8 cellular contexts compared by ENCODE assay signal in the genomic region with DNA sequence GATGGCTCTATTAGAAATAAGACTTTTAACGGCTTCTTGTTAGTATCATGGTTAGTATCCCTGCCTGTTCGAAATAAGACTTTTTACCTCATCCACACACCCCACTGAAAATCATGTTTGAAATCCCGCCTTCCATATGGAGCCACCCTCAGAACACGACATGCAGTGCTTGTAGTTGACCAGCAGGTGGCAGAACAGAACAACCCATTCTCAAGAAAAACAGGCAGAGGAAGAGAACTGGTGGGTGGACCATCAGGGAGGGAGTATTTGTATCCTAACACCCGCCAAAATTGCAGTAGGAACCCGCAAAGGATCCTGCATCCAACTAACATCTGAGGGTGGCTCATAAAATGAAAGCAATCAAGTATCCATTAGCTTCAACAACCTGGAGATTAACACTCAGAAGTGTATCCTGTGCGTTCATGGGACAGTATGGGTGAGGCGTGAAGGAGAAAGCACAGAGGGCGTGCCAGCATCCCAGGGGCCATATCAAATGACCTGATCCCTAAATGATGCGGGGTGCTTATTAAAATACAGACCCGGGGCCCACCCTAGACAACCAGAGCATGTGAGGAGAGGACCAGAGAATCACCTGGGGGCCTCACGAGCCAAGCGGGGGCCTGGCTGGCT.
DNase-seq lines count a peak whose midpoint lies in the region; ATAC-seq and TF ChIP-seq lines count a peak whose summit lies in the region.

No MANE protein-coding gene starts in this region.

- peak; percentile 15 for ATAC-seq in HG03354 (IDR thresholded peaks at IDR 0.05; ENCODE audit: poor library complexity, severe bottlenecking, unreplicated experiment)
- peak; percentile 63 for ATAC-seq in activated CD8-positive, alpha-beta T cell treated with anti-CD3 and anti-CD28 coated beads, Interleukin-2, amount 10 ng/mL, durations not matched to agents 7 days and 5 days
- ATAC-seq in stimulated activated naive B cell treated with anti-CD40 and anti-IgM and Interleukin-4, amounts not matched to agents 10 μg/mL and 1 μg/mL and 100 μg/mL, for 72 hours (replicated peaks), result no peak
- no peak for ATAC-seq in GM21447 (IDR thresholded peaks at IDR 0.05; ENCODE audit: unreplicated experiment)

- no peak overlapping the region for H3K4me3 Mint-ChIP-seq in activated CD8-positive, alpha-beta T cell treated with anti-CD3 and anti-CD28 coated beads, Interleukin-2, amount 10 ng/mL, durations not matched to agents 7 days and 5 days
- H3K4me3 Mint-ChIP-seq in endothelial cell (ENCODE audit: unreplicated experiment) (no peak overlapping the region), mesothelial cell of epicardium (no peak overlapping the region)
- no peak overlapping the region for H3K4me3 Mint-ChIP-seq in stimulated activated naive B cell treated with anti-CD40 and anti-IgM and Interleukin-4, amounts not matched to agents 10 μg/mL and 1 μg/mL and 100 μg/mL, for 72 hours

- H3K27ac Mint-ChIP-seq in activated CD8-positive, alpha-beta T cell treated with anti-CD3 and anti-CD28 coated beads, Interleukin-2, amount 10 ng/mL, durations not matched to agents 7 days and 5 days, result peak overlapping the region; percentile 47
- H3K27ac Mint-ChIP-seq in endothelial cell (ENCODE audit: unreplicated experiment) (no peak overlapping the region), mesothelial cell of epicardium (no peak overlapping the region)
- H3K27ac Mint-ChIP-seq in stimulated activated naive B cell treated with anti-CD40 and anti-IgM and Interleukin-4, amounts not matched to agents 10 μg/mL and 1 μg/mL and 100 μg/mL, for 72 hours, result no peak overlapping the region

- H3K4me1 Mint-ChIP-seq in activated CD8-positive, alpha-beta T cell treated with anti-CD3 and anti-CD28 coated beads, Interleukin-2, amount 10 ng/mL, durations not matched to agents 7 days and 5 days (ENCODE audit: low read depth), result peaks cover 36% of the 10 kb centered on the region
- H3K4me1 Mint-ChIP-seq in endothelial cell (ENCODE audit: unreplicated experiment) (peaks cover 33% of the 10 kb centered on the region), mesothelial cell of epicardium (peaks cover 22% of the 10 kb centered on the region)
- H3K4me1 Mint-ChIP-seq in stimulated activated naive B cell treated with anti-CD40 and anti-IgM and Interleukin-4, amounts not matched to agents 10 μg/mL and 1 μg/mL and 100 μg/mL, for 72 hours, result peaks cover 25 to 42% of the 10 kb centered on the region in 2 donors

- CTCF ChIA-PET in activated CD8-positive, alpha-beta T cell treated with anti-CD3 and anti-CD28 coated beads, Interleukin-2, amount 10 ng/mL, durations not matched to agents 7 days and 5 days (lab: Charles Lee), result interaction anchor here (0.7 to 6.5 kb wide), 14 partner anchors 10 to 472 kb away, joined by 3 to 79 read pairs (median 5); no protein-coding TSS in a partner anchor

- no peaks in the 10 kb centered on the region for H3K36me3 Mint-ChIP-seq in activated CD8-positive, alpha-beta T cell treated with anti-CD3 and anti-CD28 coated beads, Interleukin-2, amount 10 ng/mL, durations not matched to agents 7 days and 5 days (ENCODE audit: low read depth)
- H3K36me3 Mint-ChIP-seq in endothelial cell (ENCODE audit: low read depth, unreplicated experiment) (no peaks in the 10 kb centered on the region), mesothelial cell of epicardium (no peaks in the 10 kb centered on the region)
- no peaks in the 10 kb centered on the region for H3K36me3 Mint-ChIP-seq in stimulated activated naive B cell treated with anti-CD40 and anti-IgM and Interleukin-4, amounts not matched to agents 10 μg/mL and 1 μg/mL and 100 μg/mL, for 72 hours

- POLR2A ChIA-PET in activated CD8-positive, alpha-beta T cell treated with anti-CD3 and anti-CD28 coated beads, Interleukin-2, amount 10 ng/mL, durations not matched to agents 7 days and 5 days (lab: Charles Lee), result no interaction called here

- H3K9me3 Mint-ChIP-seq in activated CD8-positive, alpha-beta T cell treated with anti-CD3 and anti-CD28 coated beads, Interleukin-2, amount 10 ng/mL, durations not matched to agents 7 days and 5 days (ENCODE audit: insufficient read depth), result no peaks in the 10 kb centered on the region
- H3K9me3 Mint-ChIP-seq in endothelial cell (ENCODE audit: unreplicated experiment), result no peaks in the 10 kb centered on the region
- no peaks in the 10 kb centered on the region for H3K9me3 Mint-ChIP-seq in mesothelial cell of epicardium
- H3K9me3 Mint-ChIP-seq in stimulated activated naive B cell treated with anti-CD40 and anti-IgM and Interleukin-4, amounts not matched to agents 10 μg/mL and 1 μg/mL and 100 μg/mL, for 72 hours, result no peaks in the 10 kb centered on the region

- TF ChIP-seq CTCF in endothelial cell (IDR thresholded peaks at IDR 0.05; ENCODE audit: unreplicated experiment) (peak; percentile 91), mesothelial cell of epicardium (IDR thresholded peaks at IDR 0.05; ENCODE audit: unreplicated experiment) (peak; percentile 95)

- DNase-seq in Daoy (ENCODE audit: low read depth) (peak; percentile 78), NCI-H82 (lab: John Stamatoyannopoulos, UW) (peak; percentile 87), endothelial cell (ENCODE audit: low spot score) (peak; percentile 62), mesothelial cell of epicardium (ENCODE audit: low spot score in 2 of 2, unreplicated experiment in 2 of 2) (peak in 1 of 2 experiments; percentile 62)
- DNase-seq in activated CD8-positive, alpha-beta T cell treated with anti-CD3 and anti-CD28 coated beads, Interleukin-2, amount 10 ng/mL, durations not matched to agents 7 days and 5 days, result peak; percentile 71
- DNase-seq in stimulated activated naive B cell treated with anti-CD40 and anti-IgM and Interleukin-4, amounts not matched to agents 10 μg/mL and 1 μg/mL and 100 μg/mL, for 72 hours, result peak; percentile 35

- peaks cover 2% of the 10 kb centered on the region for H3K27me3 Mint-ChIP-seq in activated CD8-positive, alpha-beta T cell treated with anti-CD3 and anti-CD28 coated beads, Interleukin-2, amount 10 ng/mL, durations not matched to agents 7 days and 5 days (ENCODE audit: low read depth)
- peaks cover 10% of the 10 kb centered on the region for H3K27me3 Mint-ChIP-seq in endothelial cell (ENCODE audit: unreplicated experiment)
- H3K27me3 Mint-ChIP-seq in mesothelial cell of epicardium (ENCODE audit: low read depth), result no peaks in the 10 kb centered on the region
- H3K27me3 Mint-ChIP-seq in stimulated activated naive B cell treated with anti-CD40 and anti-IgM and Interleukin-4, amounts not matched to agents 10 μg/mL and 1 μg/mL and 100 μg/mL, for 72 hours, result no peaks in the 10 kb centered on the region

Comparison
In these comparisons a context has a peak if more than half of its experiments do, and no peak if none do; other contexts are left out.
1. ATAC-seq: peak in HG03354 (single experiment) and activated CD8-positive, alpha-beta T cell treated with anti-CD3 and anti-CD28 coated beads, Interleukin-2, amount 10 ng/mL, durations not matched to agents 7 days and 5 days (single experiment); none in stimulated activated naive B cell treated with anti-CD40 and anti-IgM and Interleukin-4, amounts not matched to agents 10 μg/mL and 1 μg/mL and 100 μg/mL, for 72 hours (0 of 2) and GM21447 (single experiment).